Comparison of ENCODE assay signal across 8 cellular contexts in genomic region chr22:18730410-18730809, GRCh38.
DNase-seq lines count a peak whose midpoint lies in the region; ATAC-seq, FAIRE-seq and TF ChIP-seq lines count a peak whose summit lies in the region.
"Not testable (repeated sequence)": the region's sequence is repeated elsewhere in the genome, so short reads cannot be mapped to it uniquely, and the experiment has no call there.

No MANE protein-coding gene starts in this region.

- intact Hi-C loops in Caco-2 (cut with micrococcal nuclease; ENCODE audit: unreplicated experiment); HCT116 (cut with micrococcal nuclease); pancreas (cut with DNase I): not testable (repeated sequence)

- H3K4me1 ChIP-seq in Caco-2; HCT116 (ENCODE audit: control insufficient read depth in 1 of 2, insufficient read depth in 2 of 2, low read length in 2 of 2); right atrium auricular region; pancreas: not testable (repeated sequence)

- not testable (repeated sequence) for H3K4me3 ChIP-seq in Caco-2 (ENCODE audit: low read depth, low read length); HCT116 (replicated peaks in 1 of 2; ENCODE audit: low read depth in 1 of 2, low read length in 2 of 2); cardiac fibroblast (replicated peaks in 1 of 2; ENCODE audit: low read depth in 2 of 2, low read length in 2 of 2); right atrium auricular region; pancreas

- not testable (repeated sequence) for TF ChIP-seq CTCF in Caco-2 (IDR thresholded peaks at IDR 0.05; ENCODE audit: insufficient read depth in 1 of 2, low read depth in 1 of 2, low read length in 1 of 2, severe bottlenecking in 1 of 2, unreplicated experiment in 1 of 2); HCT116 (IDR thresholded peaks at IDR 0.05 in 2 of 3, conservative IDR thresholded peaks at IDR 0.05 in 1 of 3; ENCODE audit: borderline replicate concordance in 1 of 3, insufficient read depth in 1 of 3, low read depth in 2 of 3, low read length in 2 of 3); cardiac fibroblast (IDR thresholded peaks at IDR 0.05; ENCODE audit: low read depth, low read length); right atrium auricular region (IDR thresholded peaks at IDR 0.05); pancreas (IDR thresholded peaks at IDR 0.05)

- not testable (repeated sequence) for BruUV-seq in Caco-2 (replicated peaks; lab: Mats Ljungman, UMichigan); HCT116 (replicated peaks; lab: Mats Ljungman, UMichigan)

- not testable (repeated sequence) for H3K36me3 Mint-ChIP-seq in Caco-2 (ENCODE audit: insufficient read depth, unreplicated experiment); activated CD8-positive, alpha-beta memory T cell treated with anti-CD3 and anti-CD28 coated beads, Interleukin-2, amount 10 ng/mL, durations not matched to agents 7 days and 5 days

- TF ChIP-seq RAD21 in HCT116 (IDR thresholded peaks at IDR 0.05; ENCODE audit: low read depth) = not testable (repeated sequence)

- not testable (repeated sequence) for H3K27ac ChIP-seq in HCT116 (ENCODE audit: low read depth, low read length); right atrium auricular region; pancreas

- CTCF ChIA-PET in Caco-2 (lab: Charles Lee); HCT116 (lab: Charles Lee); activated CD8-positive, alpha-beta memory T cell treated with anti-CD3 and anti-CD28 coated beads, Interleukin-2, amount 10 ng/mL, durations not matched to agents 7 days and 5 days (lab: Charles Lee): not testable (repeated sequence)

- H3K27me3 ChIP-seq in Caco-2 (replicated peaks; ENCODE audit: control insufficient read depth, insufficient read depth, low read length); HCT116 (ENCODE audit: insufficient read depth, low read length); right atrium auricular region; pancreas: not testable (repeated sequence)

- H3K9me2 ChIP-seq in HCT116 (ENCODE audit: insufficient read depth) = not testable (repeated sequence)

- H4K20me1 ChIP-seq in HCT116 (ENCODE audit: insufficient read depth) = not testable (repeated sequence)

- POLR2A ChIA-PET in Caco-2 (lab: Charles Lee); HCT116 (lab: Charles Lee): not testable (repeated sequence)

- peak; percentile 20; the same call in 1 of the 2 replicates for ATAC-seq in HCT116
- peak; percentile 70 for ATAC-seq in activated CD8-positive, alpha-beta memory T cell treated with anti-CD3 and anti-CD28 coated beads, Interleukin-2, amount 10 ng/mL, durations not matched to agents 7 days and 5 days
- peak in 1 of 4 donors; percentile 37 for ATAC-seq in pancreas

- RAD21 ChIA-PET in HCT116 (lab: Charles Lee; ENCODE audit: low non-redundant PET in 1 of 2, low total read pairs in 2 of 2, uncharacterized antibody in 2 of 2, unreplicated experiment in 2 of 2) = not testable (repeated sequence)

- TF ChIP-seq POLR2A in HCT116 (IDR thresholded peaks at IDR 0.05; ENCODE audit: borderline replicate concordance, extremely low read depth, insufficient read depth, insufficient read length) = not testable (repeated sequence)

- not testable (repeated sequence) for H3K9me3 Mint-ChIP-seq in Caco-2 (ENCODE audit: unreplicated experiment); activated CD8-positive, alpha-beta memory T cell treated with anti-CD3 and anti-CD28 coated beads, Interleukin-2, amount 10 ng/mL, durations not matched to agents 7 days and 5 days (ENCODE audit: low read depth)

- not testable (repeated sequence) for H3K9me3 ChIP-seq in Caco-2; HCT116 (ENCODE audit: control insufficient read depth in 1 of 2, insufficient read depth in 1 of 2, low read depth in 1 of 2, low read length in 2 of 2); right atrium auricular region; pancreas

- H3K4me2 ChIP-seq in HCT116 (ENCODE audit: low read length) = not testable (repeated sequence)

- not testable (repeated sequence) for H3K27me3 Mint-ChIP-seq in Caco-2 (ENCODE audit: insufficient read depth, unreplicated experiment); activated CD8-positive, alpha-beta memory T cell treated with anti-CD3 and anti-CD28 coated beads, Interleukin-2, amount 10 ng/mL, durations not matched to agents 7 days and 5 days

- peak; percentile 0 to 24 for DNase-seq in Caco-2
- DNase-seq in HCT116 (ENCODE audit: low read depth, low spot score) = peak; percentile 24
- peak; percentile 69 for DNase-seq in NCI-H226
- DNase-seq in activated CD8-positive, alpha-beta memory T cell treated with anti-CD3 and anti-CD28 coated beads, Interleukin-2, amount 10 ng/mL, durations not matched to agents 7 days and 5 days = peak; percentile 87
- peak; percentile 78 to 84 for DNase-seq in cardiac fibroblast (ENCODE audit: low read depth in 2 of 2)
- DNase-seq in right atrium auricular region (ENCODE audit: low spot score) = peak; percentile 58
- DNase-seq in pancreas = peak in 5 of 6 donors; percentile 6 to 64 (median 20)
- DNase-seq in stimulated activated CD8-positive, alpha-beta memory T cell treated with anti-CD3 and anti-CD28 coated beads, Interleukin-12 subunit alpha, Interleukin-12 subunit beta, amount 100 ng/mL, for 24 hours (ENCODE audit: extremely low read depth) = peak; percentile 34

- H3K4me3 Mint-ChIP-seq in Caco-2 (ENCODE audit: unreplicated experiment); activated CD8-positive, alpha-beta memory T cell treated with anti-CD3 and anti-CD28 coated beads, Interleukin-2, amount 10 ng/mL, durations not matched to agents 7 days and 5 days: not testable (repeated sequence)

- H3K9ac ChIP-seq in HCT116 (ENCODE audit: low read length) = not testable (repeated sequence)

- H3K79me2 ChIP-seq in HCT116 (ENCODE audit: insufficient read depth, low read length) = not testable (repeated sequence)

- not testable (repeated sequence) for H2AFZ ChIP-seq in HCT116 (ENCODE audit: low read depth, low read length, poor library complexity, severe bottlenecking)

- not testable (repeated sequence) for H3K36me3 ChIP-seq in Caco-2 (ENCODE audit: control insufficient read depth, insufficient read depth, low read length); HCT116 (ENCODE audit: control insufficient read depth in 1 of 2, insufficient read depth in 2 of 2, low read length in 2 of 2); right atrium auricular region; pancreas

- WGBS in pancreas, 2 donors = 85 to 88% methylated on average over 3 of the region's 3 CpGs

- not testable (repeated sequence) for FAIRE-seq in pancreas (lab: Jason Lieb, UNC)

- H3K4me1 Mint-ChIP-seq in Caco-2 (ENCODE audit: low read depth, unreplicated experiment); activated CD8-positive, alpha-beta memory T cell treated with anti-CD3 and anti-CD28 coated beads, Interleukin-2, amount 10 ng/mL, durations not matched to agents 7 days and 5 days: not testable (repeated sequence)

- not testable (repeated sequence) for H3K27ac Mint-ChIP-seq in Caco-2 (ENCODE audit: unreplicated experiment); activated CD8-positive, alpha-beta memory T cell treated with anti-CD3 and anti-CD28 coated beads, Interleukin-2, amount 10 ng/mL, durations not matched to agents 7 days and 5 days

Comparison
In these comparisons a context has a peak if more than half of its experiments do, and no peak if none do; other contexts are left out.
1. DNase-seq: peak in every context shown above with its lines; median percentile 87 in activated CD8-positive, alpha-beta memory T cell treated with anti-CD3 and anti-CD28 coated beads, Interleukin-2, amount 10 ng/mL, durations not matched to agents 7 days and 5 days; 81 in cardiac fibroblast; 69 in NCI-H226; 58 in right atrium auricular region; 34 in stimulated activated CD8-positive, alpha-beta memory T cell treated with anti-CD3 and anti-CD28 coated beads, Interleukin-12 subunit alpha, Interleukin-12 subunit beta, amount 100 ng/mL, for 24 hours; 24 in HCT116; 20 in pancreas; 12 in Caco-2.